28 cellular contexts compared by ENCODE assay signal in the genomic region with DNA sequence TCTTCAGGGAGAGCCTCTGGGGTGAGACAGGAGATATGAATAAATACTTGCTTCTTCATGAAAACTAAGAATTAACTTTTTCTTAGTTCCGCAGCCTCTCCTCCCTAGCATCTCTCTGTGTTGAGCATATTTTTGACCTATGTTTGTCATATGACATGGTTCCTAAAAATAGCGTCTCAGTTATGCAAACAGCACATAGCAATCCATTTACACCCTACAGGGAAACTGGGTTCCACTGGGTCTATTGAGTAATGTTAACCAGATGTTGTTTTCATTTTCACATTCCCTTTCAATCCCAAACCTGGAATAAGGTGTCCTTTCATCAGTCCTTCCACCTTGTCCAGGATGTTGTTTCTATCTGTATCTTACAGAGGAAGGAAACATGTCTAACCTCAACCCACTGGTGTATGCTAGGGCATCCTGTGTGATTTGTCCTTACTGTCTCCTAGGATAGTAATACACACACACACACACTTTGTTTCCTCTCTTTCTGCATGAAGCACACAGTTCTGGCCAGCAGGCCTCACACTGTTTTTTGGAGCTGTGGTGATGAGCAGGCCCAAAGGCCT.
DNase-seq lines count a peak whose midpoint lies in the region; ATAC-seq and TF ChIP-seq lines count a peak whose summit lies in the region.
"Had no signal": no experiment of that assay in that cellular context is flagged by ENCODE, and none has a peak within 500 bp of the region (broad histone marks: within the 10 kb centered on the region; RNA-seq: fewer than 3 reads in every experiment).

No MANE protein-coding gene starts in this region.

- no peaks in the 10 kb centered on the region for H3K27me3 ChIP-seq in CD4-positive, alpha-beta T cell (ENCODE audit: control insufficient read depth, insufficient read depth, low read length)
- H3K27me3 ChIP-seq in right cardiac atrium (ENCODE audit: control insufficient read depth, insufficient read depth): no peaks in the 10 kb centered on the region
- H3K27me3 ChIP-seq: upper lobe of left lung had no signal

- H3K4me3 Mint-ChIP-seq in CD4-positive, alpha-beta T cell: no peak overlapping the region
- H3K4me3 Mint-ChIP-seq: activated naive CD4-positive, alpha-beta T cell treated with anti-CD3 and anti-CD28 coated beads, Interleukin-2, amount 10 ng/mL, durations not matched to agents 7 days and 5 days; activated T-helper 1 cell treated with anti-CD3 and anti-CD28 coated beads, Interleukin-12 subunit alpha, Interleukin-12 subunit beta, Interleukin-2, Interleukin-4 antibody, amounts not matched to agents 30 ng/mL and 10 ng/mL and 1 ng/mL, durations not matched to agents 14 hours and 24 hours and 36 hours; CD8-positive, alpha-beta memory T cell; GM23338; natural killer cell had no signal

- H3K9me3 Mint-ChIP-seq in CD4-positive, alpha-beta T cell: peaks cover 7% of the 10 kb centered on the region

- CTCF ChIA-PET in CD4-positive, alpha-beta T cell (lab: Charles Lee): no interaction called here

- DNase-seq in CD4-positive, alpha-beta T cell: no peak
- peak; percentile 75 for DNase-seq in MV-4-11 (lab: John Stamatoyannopoulos, UW)
- peak; percentile 79 for DNase-seq in fibroblast of peridontal ligament (ENCODE audit: extremely low read depth)
- DNase-seq in skeletal muscle cell (ENCODE audit: low read depth): peak; percentile 13
- DNase-seq in right cardiac atrium: no peak
- no peak for DNase-seq in NCI-H146 (lab: John Stamatoyannopoulos, UW)
- DNase-seq in dermis blood vessel endothelial cell: no peak
- DNase-seq: activated CD4-positive, alpha-beta T cell treated with anti-CD3 and anti-CD28 coated beads, Interleukin-2, amount 50 U/mL, for 4 hours; activated CD8-positive, alpha-beta memory T cell treated with anti-CD3 and anti-CD28 coated beads, Interleukin-2, amount 50 U/mL, for 4 hours; activated naive CD4-positive, alpha-beta T cell treated with anti-CD3 and anti-CD28 coated beads, Interleukin-2, amount 10 ng/mL, durations not matched to agents 7 days and 5 days; amniotic stem cell; CD8-positive, alpha-beta memory T cell; DMS 273 treated with DMSO at 0.1 percent for 48 hours; effector CD8-positive, alpha-beta T cell; glutamatergic neuron; islet precursor cell; natural killer cell; NCI-H1092 treated with DMSO at 0.1 percent for 48 hours; NCI-H2029 treated with DMSO at 0.1 percent for 48 hours; NCI-H2227 treated with DMSO at 0.1 percent for 48 hours; NCI-H748 treated with DMSO at 0.1 percent for 48 hours; occipital lobe; RPMI8226; stimulated activated CD4-positive, alpha-beta T cell treated with anti-CD3 and anti-CD28 coated beads, Interleukin-2, amount 100 ng/mL, for 24 hours; substantia nigra; upper lobe of left lung had no signal

- H3K4me1 ChIP-seq in right cardiac atrium (ENCODE audit: control insufficient read depth, insufficient read depth, low read length): no peaks in the 10 kb centered on the region
- H3K4me1 ChIP-seq: upper lobe of left lung had no signal

- H3K27me3 Mint-ChIP-seq in CD4-positive, alpha-beta T cell: no peaks in the 10 kb centered on the region
- H3K27me3 Mint-ChIP-seq: activated naive CD4-positive, alpha-beta T cell treated with anti-CD3 and anti-CD28 coated beads, Interleukin-2, amount 10 ng/mL, durations not matched to agents 7 days and 5 days; CD8-positive, alpha-beta memory T cell had no signal

- peaks cover 10% of the 10 kb centered on the region for H3K4me1 Mint-ChIP-seq in CD4-positive, alpha-beta T cell (ENCODE audit: low read depth)
- H3K4me1 Mint-ChIP-seq: GM23338 had no signal

- POLR2A ChIA-PET in CD4-positive, alpha-beta T cell (lab: Charles Lee): no interaction called here

- peak; percentile 44 for ATAC-seq in CD4-positive, alpha-beta T cell (ENCODE audit: poor library complexity)
- no peak for ATAC-seq in right cardiac atrium
- ATAC-seq: GM23338, natural killer cell had no signal

- no peaks in the 10 kb centered on the region for H3K36me3 Mint-ChIP-seq in CD4-positive, alpha-beta T cell (ENCODE audit: low read depth)
- H3K36me3 Mint-ChIP-seq: activated naive CD4-positive, alpha-beta T cell treated with anti-CD3 and anti-CD28 coated beads, Interleukin-2, amount 10 ng/mL, durations not matched to agents 7 days and 5 days; natural killer cell had no signal

- no peak for TF ChIP-seq CTCF in CD4-positive, alpha-beta T cell (IDR thresholded peaks at IDR 0.05)

- H3K9me3 ChIP-seq in CD4-positive, alpha-beta T cell (ENCODE audit: control insufficient read depth, low read length): peaks cover 9% of the 10 kb centered on the region
- no peaks in the 10 kb centered on the region for H3K9me3 ChIP-seq in right cardiac atrium (ENCODE audit: control insufficient read depth, low read length)

- H3K4me3 ChIP-seq in skeletal muscle cell (ENCODE audit: low read depth, low read length) (no peak overlapping the region), right cardiac atrium (ENCODE audit: low read length) (no peak overlapping the region)
- H3K4me3 ChIP-seq: GM23338, upper lobe of left lung had no signal

- H3K27ac Mint-ChIP-seq in CD4-positive, alpha-beta T cell: peak overlapping the region; percentile 51
- H3K27ac Mint-ChIP-seq: activated naive CD4-positive, alpha-beta T cell treated with anti-CD3 and anti-CD28 coated beads, Interleukin-2, amount 10 ng/mL, durations not matched to agents 7 days and 5 days; activated T-helper 1 cell treated with anti-CD3 and anti-CD28 coated beads, Interleukin-12 subunit alpha, Interleukin-12 subunit beta, Interleukin-2, Interleukin-4 antibody, amounts not matched to agents 30 ng/mL and 10 ng/mL and 1 ng/mL, durations not matched to agents 14 hours and 24 hours and 36 hours; CD8-positive, alpha-beta memory T cell; GM23338; natural killer cell had no signal

- WGBS in right cardiac atrium: 64% methylated on average over 2 of the region's 2 CpGs

- intact Hi-C loops in CD4-positive, alpha-beta T cell (cut with DNase I, micrococcal nuclease): no loop called here
- intact Hi-C loops in right cardiac atrium (cut with DNase I): no loop called here

- H3K27ac ChIP-seq in CD4-positive, alpha-beta T cell (ENCODE audit: low read depth, low read length): no peak overlapping the region
- no peak overlapping the region for H3K27ac ChIP-seq in right cardiac atrium (ENCODE audit: low read length)
- H3K27ac ChIP-seq: upper lobe of left lung had no signal

Comparison
In these comparisons a context has a peak if more than half of its experiments do, and no peak if none do; other contexts are left out.
1. DNase-seq: peak in MV-4-11 (single experiment), fibroblast of peridontal ligament (single experiment) and skeletal muscle cell (single experiment); none in CD4-positive, alpha-beta T cell (0 of 10), right cardiac atrium (0 of 3), NCI-H146 (single experiment) and dermis blood vessel endothelial cell (single experiment).